ENCODE assay signal across 20 cellular contexts in the genomic region with DNA sequence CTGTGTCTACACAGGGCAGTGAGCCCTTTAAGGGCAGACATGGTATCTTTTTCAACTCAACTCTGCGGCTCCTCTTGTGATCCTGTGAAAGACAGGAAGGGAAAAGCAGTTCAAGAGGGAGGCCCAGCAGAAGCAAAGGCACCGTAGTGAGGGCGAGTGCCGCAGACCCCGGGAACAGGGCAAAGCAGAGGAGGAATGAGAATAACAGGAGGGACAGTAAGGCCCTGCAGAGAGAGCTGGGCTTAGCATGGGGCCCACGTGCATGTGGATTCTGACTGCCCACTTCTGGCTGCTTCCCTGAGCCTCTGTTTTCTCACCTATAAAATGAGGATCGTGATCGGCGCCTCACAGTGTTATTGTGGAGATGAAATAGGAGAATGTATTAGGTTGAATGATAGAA.
DNase-seq lines count a peak whose midpoint lies in the region; ATAC-seq and TF ChIP-seq lines count a peak whose summit lies in the region.
"Had no signal": no experiment of that assay in that cellular context is flagged by ENCODE, and none has a peak within 500 bp of the region (broad histone marks: within the 10 kb centered on the region; RNA-seq: fewer than 3 reads in every experiment).

No MANE protein-coding gene starts in this region.

- no peak overlapping the region for H3K27ac Mint-ChIP-seq in CD14-positive monocyte
- H3K27ac Mint-ChIP-seq in type B pancreatic cell: no peak overlapping the region
- H3K27ac Mint-ChIP-seq: B cell; CD4-positive, alpha-beta memory T cell; IgD-negative memory B cell had no signal

- H3K27me3 ChIP-seq in colonic mucosa: no peaks in the 10 kb centered on the region

- intact Hi-C loops in CD14-positive monocyte (cut with micrococcal nuclease) (no loop called here), colonic mucosa (cut with DNase I) (no loop called here)

- peaks cover 4 to 12% (median 7%) of the 10 kb centered on the region in 3 donors for H3K27me3 Mint-ChIP-seq in CD14-positive monocyte (ENCODE audit: low read depth in 3 of 3)
- H3K27me3 Mint-ChIP-seq in type B pancreatic cell: peaks cover 15% of the 10 kb centered on the region

- ATAC-seq in HG02884 (IDR thresholded peaks at IDR 0.05; ENCODE audit: unreplicated experiment) (no peak), GM21717 (IDR thresholded peaks at IDR 0.05; ENCODE audit: unreplicated experiment) (no peak), HG03039 (IDR thresholded peaks at IDR 0.05; ENCODE audit: unreplicated experiment) (no peak)
- ATAC-seq: A549 had no signal

- H3K9me3 Mint-ChIP-seq in CD14-positive monocyte (peaks cover 0 to 4% (median 0%) of the 10 kb centered on the region in 7 donors), type B pancreatic cell (no peaks in the 10 kb centered on the region)

- H3K27ac ChIP-seq in colonic mucosa: no peak overlapping the region
- H3K27ac ChIP-seq: A549, GM23248, RWPE1 had no signal

- no peak overlapping the region for H3K4me3 ChIP-seq in colonic mucosa
- H3K4me3 ChIP-seq: A549, GM23248 had no signal

- H3K4me3 Mint-ChIP-seq in CD14-positive monocyte: no peak overlapping the region
- H3K4me3 Mint-ChIP-seq in type B pancreatic cell: no peak overlapping the region
- H3K4me3 Mint-ChIP-seq: B cell; CD4-positive, alpha-beta memory T cell; IgD-negative memory B cell had no signal

- H3K36me3 Mint-ChIP-seq in CD14-positive monocyte: no peaks in the 10 kb centered on the region
- H3K36me3 Mint-ChIP-seq in type B pancreatic cell: no peaks in the 10 kb centered on the region
- H3K36me3 Mint-ChIP-seq: CD4-positive, alpha-beta memory T cell had no signal

- TF ChIP-seq CTCF in CD14-positive monocyte (IDR thresholded peaks at IDR 0.05): no peak
- TF ChIP-seq CTCF in colonic mucosa (IDR thresholded peaks at IDR 0.05): no peak
- no peak for TF ChIP-seq CTCF in type B pancreatic cell (conservative IDR thresholded peaks at IDR 0.05)

- H3K9me3 ChIP-seq in colonic mucosa: no peaks in the 10 kb centered on the region
- H3K9me3 ChIP-seq: A549, Caco-2 had no signal

- no peaks in the 10 kb centered on the region for H3K36me3 ChIP-seq in colonic mucosa

- H3K9ac ChIP-seq in colonic mucosa (ENCODE audit: low read depth in 2 of 2, low read length in 2 of 2): no peak overlapping the region
- H3K9ac ChIP-seq: GM23248 had no signal

- DNase-seq in CD14-positive monocyte (ENCODE audit: low spot score) (peak; percentile 5), colonic mucosa (peak; percentile 3), mesenteric fat pad (ENCODE audit: low spot score) (peak; percentile 47), type B pancreatic cell (ENCODE audit: extremely low spot score, unreplicated experiment) (peak; percentile 22)
- DNase-seq: Caco-2; CD4-positive, alpha-beta memory T cell; GM23248; HCEC 1CT; NCI-H1105; NCI-H146; NCI-H2227 treated with DMSO at 0.1 percent for 48 hours; NCI-H748 treated with DMSO at 0.1 percent for 48 hours; SHP77 treated with DMSO at 0.1 percent for 48 hours had no signal

- no peaks in the 10 kb centered on the region for H3K4me1 Mint-ChIP-seq in CD14-positive monocyte
- peaks cover 4% of the 10 kb centered on the region for H3K4me1 Mint-ChIP-seq in type B pancreatic cell (ENCODE audit: unreplicated experiment)
- H3K4me1 Mint-ChIP-seq: B cell; CD4-positive, alpha-beta memory T cell; IgD-negative memory B cell had no signal

- H3K4me1 ChIP-seq in colonic mucosa: no peaks in the 10 kb centered on the region
- H3K4me1 ChIP-seq: A549, Caco-2 had no signal
